In genomic region chr3:46716461-46717441, GRCh38 we compare ENCODE assay signal across 21 cellular contexts. TPM values are rescaled to one million over a fixed set of nuclear protein-coding genes. Genes with fewer than 3 reads are reported as not detected.
DNase-seq lines count a peak whose midpoint lies in the region; ATAC-seq, FAIRE-seq and TF ChIP-seq lines count a peak whose summit lies in the region.
"Had no signal": no experiment of that assay in that cellular context is flagged by ENCODE, and none has a peak within 500 bp of the region (broad histone marks: within the 10 kb centered on the region; RNA-seq: fewer than 3 reads in every experiment).

No MANE protein-coding gene starts in this region.

- 0 out of 2 replicates have a peak overlapping the region, but pooled peaks have one; percentile 16 for H3K4me2 ChIP-seq in BLaER1

- no peak overlapping the region for H3K4me3 ChIP-seq in BLaER1
- H3K4me3 ChIP-seq: ascending aorta, HAP-1, pancreas, right lobe of liver had no signal

- intact Hi-C loops in head of caudate nucleus (cut with DNase I), result no loop called here
- intact Hi-C loops in posterior vena cava (cut with DNase I), result loop anchor here in 1 of 2 donors (10.0 kb wide), 1 partner anchor 278 kb away; no protein-coding TSS in a partner anchor

- ATAC-seq in HG02938 (IDR thresholded peaks at IDR 0.05; ENCODE audit: unreplicated experiment), result no peak
- ATAC-seq: pancreas, right lobe of liver had no signal

- H3K9me3 ChIP-seq in BLaER1, result no peaks in the 10 kb centered on the region
- H3K9me3 ChIP-seq: ascending aorta, HAP-1, pancreas, right lobe of liver had no signal

- no peak for FAIRE-seq in H54 (lab: Jason Lieb, UNC)
- FAIRE-seq: GM18507, pancreas had no signal

- H3K27ac ChIP-seq in BLaER1, result no peak overlapping the region
- H3K27ac ChIP-seq: ascending aorta, pancreas, right lobe of liver had no signal

- H3K4me1 ChIP-seq in BLaER1, result peaks cover 39% of the 10 kb centered on the region
- H3K4me1 ChIP-seq: ascending aorta, HAP-1, pancreas, right lobe of liver had no signal

- DNase-seq in HuH-7.5 (ENCODE audit: low spot score), result peak; percentile 16
- peak in 24 of 42 donors; percentile 7 to 66 (median 35) for DNase-seq in head of caudate nucleus
- DNase-seq in posterior vena cava (ENCODE audit: low spot score), result peak; percentile 26
- DNase-seq in H54 (ENCODE audit: insufficient read length, low spot score), result no peak
- no peak for DNase-seq in HPDE6-E6E7 (ENCODE audit: extremely low spot score)
- DNase-seq: activated B cell treated with CpG ODN at 0.5 μM for 24 hours, DMS 273 treated with DMSO at 0.1 percent for 48 hours, foreskin melanocyte, hippocampal formation, KBM-7, naive B cell, NCI-H1436, NCI-H526 had no signal

- no peaks in the 10 kb centered on the region for H3K36me3 ChIP-seq in BLaER1
- H3K36me3 ChIP-seq: ascending aorta, HAP-1, pancreas, right lobe of liver had no signal

- H4K20me1 ChIP-seq in BLaER1, result no peaks in the 10 kb centered on the region

- TF ChIP-seq POLR2A in H54 (IDR thresholded peaks at IDR 0.05; ENCODE audit: low read depth, low read length), result no peak

- no peaks in the 10 kb centered on the region for H3K27me3 ChIP-seq in BLaER1
- H3K27me3 ChIP-seq: ascending aorta, pancreas, right lobe of liver had no signal

- 0 out of 2 replicates have a peak overlapping the region, but pooled peaks have one; percentile 24 for H3K9ac ChIP-seq in BLaER1

RNA-seq across cellular contexts. Expression of gene PRSS50, which starts 0.9 kb away (rescaled TPM):
- total RNA-seq in posterior vena cava, result not detected
- total RNA-seq: activated B cell treated with CpG ODN at 0.5 μM for 24 hours; ascending aorta; CD4-positive, CD25-positive, alpha-beta regulatory T cell had no signal

RNA-seq across cellular contexts. Expression of gene TMIE, which starts 15.6 kb away (rescaled TPM):
- total RNA-seq in posterior vena cava, result 1 to 10 TPM; 1.4 TPM

RNA-seq across cellular contexts. Expression of gene ALS2CL, which starts 23.3 kb away (rescaled TPM):
- total RNA-seq in posterior vena cava, result 10 to 100 TPM; 12.1 to 12.5 TPM

Comparison
In these comparisons a context has a peak if more than half of its experiments do, and no peak if none do; other contexts are left out.
1. DNase-seq: peak in HuH-7.5 (single experiment), head of caudate nucleus (24 of 42) and posterior vena cava (single experiment); none in H54 (single experiment) and HPDE6-E6E7 (single experiment).